Comparison of ENCODE assay signal across 8 cellular contexts in the genomic region with DNA sequence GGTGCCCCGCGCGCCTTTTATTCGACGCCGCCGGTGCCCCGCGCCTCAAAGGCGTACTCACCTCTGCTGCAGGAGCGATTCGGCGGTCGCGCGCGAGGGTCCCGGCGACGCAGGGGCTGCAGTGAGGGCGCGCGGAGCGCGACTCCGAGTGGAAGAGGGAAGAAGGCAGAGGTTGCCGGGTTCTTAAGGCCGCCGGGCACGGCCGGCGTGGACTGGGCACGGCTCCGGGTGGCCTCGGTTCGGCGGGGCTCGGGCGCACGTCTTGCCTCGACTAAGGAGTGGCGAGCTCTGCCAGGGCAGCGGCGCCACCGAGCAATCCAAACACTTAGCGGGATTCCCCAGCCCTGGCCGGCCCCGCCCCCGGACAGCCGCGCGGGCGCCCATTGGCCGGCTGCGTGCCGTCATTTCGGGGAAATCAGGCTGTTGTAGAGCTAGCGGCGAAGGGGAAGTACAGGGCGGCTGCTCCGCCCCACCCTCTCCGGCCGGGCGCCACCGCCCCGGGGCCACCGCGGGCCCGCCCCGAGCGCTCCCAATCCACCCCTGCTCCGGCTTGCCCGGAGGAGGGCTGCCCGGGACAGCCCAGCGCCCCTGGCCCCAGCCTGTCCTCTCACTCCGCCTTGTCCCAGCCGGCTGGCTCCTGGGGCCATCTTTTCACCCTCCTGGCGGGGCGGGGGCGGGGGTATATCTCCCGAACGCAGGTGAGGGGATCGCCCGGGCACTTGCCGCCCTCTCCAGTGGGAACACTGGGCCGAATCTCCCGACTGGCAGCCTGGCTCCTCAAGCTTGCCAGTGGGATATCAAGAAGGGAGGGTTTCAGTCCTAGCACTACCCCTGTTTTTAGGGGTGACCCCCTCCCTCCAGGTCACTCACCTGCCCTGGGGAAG. TPM values are rescaled to one million over a fixed set of nuclear protein-coding genes. Genes with fewer than 3 reads are reported as not detected.
A peak's percentile ranks its signal among the peaks of the same experiment; 100 is the strongest.
DNase-seq lines count a peak whose midpoint lies in the region; ATAC-seq, FAIRE-seq and TF ChIP-seq lines count a peak whose summit lies in the region.

A gene with protein sequence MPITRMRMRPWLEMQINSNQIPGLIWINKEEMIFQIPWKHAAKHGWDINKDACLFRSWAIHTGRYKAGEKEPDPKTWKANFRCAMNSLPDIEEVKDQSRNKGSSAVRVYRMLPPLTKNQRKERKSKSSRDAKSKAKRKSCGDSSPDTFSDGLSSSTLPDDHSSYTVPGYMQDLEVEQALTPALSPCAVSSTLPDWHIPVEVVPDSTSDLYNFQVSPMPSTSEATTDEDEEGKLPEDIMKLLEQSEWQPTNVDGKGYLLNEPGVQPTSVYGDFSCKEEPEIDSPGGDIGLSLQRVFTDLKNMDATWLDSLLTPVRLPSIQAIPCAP (minus strand): TSS at position 290 of the 884 bp plus-strand sequence. CDS start 1,295 bp downstream, outside the sequence.

- peak; percentile 95 for FAIRE-seq in GM12891 (lab: Jason Lieb, UNC)

- peak within 1 kb of the TSS; percentile 96 for H3K27ac Mint-ChIP-seq in activated naive CD8-positive, alpha-beta T cell treated with anti-CD3 and anti-CD28 coated beads, Interleukin-2, amount 50 U/mL, for 24 hours
- peak within 1 kb of the TSS; percentile 74 for H3K27ac Mint-ChIP-seq in type B pancreatic cell

- peak within 1 kb of the TSS; percentile 94 for H3K4me3 Mint-ChIP-seq in activated naive CD8-positive, alpha-beta T cell treated with anti-CD3 and anti-CD28 coated beads, Interleukin-2, amount 50 U/mL, for 24 hours
- peak within 1 kb of the TSS; percentile 89 for H3K4me3 Mint-ChIP-seq in type B pancreatic cell

- DNase-seq in GM12891 (ENCODE audit: insufficient read length, low spot score) (peak; percentile 94), NCI-H1436 (lab: John Stamatoyannopoulos, UW) (peak; percentile 89), SW480 (ENCODE audit: low spot score) (peak; percentile 97), cardiac muscle cell (ENCODE audit: low read depth in 1 of 2, low spot score in 1 of 2) (peak; percentile 95 to 98), pons (ENCODE audit: low spot score) (peak; percentile 95), type B pancreatic cell (ENCODE audit: extremely low spot score, unreplicated experiment) (peak; percentile 97)
- DNase-seq in activated naive CD8-positive, alpha-beta T cell treated with anti-CD3 and anti-CD28 coated beads, Interleukin-2, amount 50 U/mL, for 24 hours: peak; percentile 98

- no peaks in the 10 kb centered on the region for H3K9me3 Mint-ChIP-seq in activated naive CD8-positive, alpha-beta T cell treated with anti-CD3 and anti-CD28 coated beads, Interleukin-2, amount 50 U/mL, for 24 hours
- no peaks in the 10 kb centered on the region for H3K9me3 Mint-ChIP-seq in type B pancreatic cell

- peaks cover 10% of the 10 kb centered on the region for H3K4me1 ChIP-seq in cardiac muscle cell (ENCODE audit: low read depth)

- H3K36me3 ChIP-seq in cardiac muscle cell: no peaks in the 10 kb centered on the region

- peak; percentile 96 for TF ChIP-seq POLR2A in GM12891 (IDR thresholded peaks at IDR 0.05; ENCODE audit: low read depth, low read length)

- H3K27me3 ChIP-seq in cardiac muscle cell: peaks cover 13% of the 10 kb centered on the region

- H3K4me1 Mint-ChIP-seq in activated naive CD8-positive, alpha-beta T cell treated with anti-CD3 and anti-CD28 coated beads, Interleukin-2, amount 50 U/mL, for 24 hours: peaks cover 77% of the 10 kb centered on the region
- peaks cover 5% of the 10 kb centered on the region for H3K4me1 Mint-ChIP-seq in type B pancreatic cell (ENCODE audit: unreplicated experiment)

- ATAC-seq in HG02763 (IDR thresholded peaks at IDR 0.05; ENCODE audit: unreplicated experiment): peak; percentile 79
- peak; percentile 80 for ATAC-seq in activated naive CD8-positive, alpha-beta T cell treated with anti-CD3 and anti-CD28 coated beads, Interleukin-2, amount 50 U/mL, for 24 hours

- H3K36me3 Mint-ChIP-seq in activated naive CD8-positive, alpha-beta T cell treated with anti-CD3 and anti-CD28 coated beads, Interleukin-2, amount 50 U/mL, for 24 hours (ENCODE audit: low read depth): peaks cover 42% of the 10 kb centered on the region
- peaks cover 4% of the 10 kb centered on the region for H3K36me3 Mint-ChIP-seq in type B pancreatic cell

- peak within 1 kb of the TSS; percentile 61 for H3K27ac ChIP-seq in cardiac muscle cell

- TF ChIP-seq CTCF in cardiac muscle cell (IDR thresholded peaks at IDR 0.05; ENCODE audit: low read depth, low read length): no peak
- TF ChIP-seq CTCF in type B pancreatic cell (conservative IDR thresholded peaks at IDR 0.05): no peak

- H3K4me3 ChIP-seq in cardiac muscle cell: peak within 1 kb of the TSS; percentile 68

- H3K9me3 ChIP-seq in cardiac muscle cell (ENCODE audit: low read depth): no peaks in the 10 kb centered on the region

- H3K27me3 Mint-ChIP-seq in activated naive CD8-positive, alpha-beta T cell treated with anti-CD3 and anti-CD28 coated beads, Interleukin-2, amount 50 U/mL, for 24 hours: no peaks in the 10 kb centered on the region
- peaks cover 15% of the 10 kb centered on the region for H3K27me3 Mint-ChIP-seq in type B pancreatic cell

TF ChIP-seq in GM12891, 5 proteins besides CTCF, POLR2A, EP300 and RAD21:
- TF ChIP-seq PAX5 (IDR thresholded peaks at IDR 0.05; ENCODE audit: insufficient read depth, low read length, severe bottlenecking) (no peak), TAF1 (IDR thresholded peaks at IDR 0.05; ENCODE audit: low read depth, low read length) (peak; percentile 96), POLR2AphosphoS5 (IDR thresholded peaks at IDR 0.05; ENCODE audit: low read depth, low read length) (peak; percentile 94), SPI1 (IDR thresholded peaks at IDR 0.05; ENCODE audit: low read depth, low read length) (0 out of 2 replicates have a peak, but pooled peaks have one; percentile 4), POU2F2 (IDR thresholded peaks at IDR 0.05; ENCODE audit: low read depth, low read length) (peak; percentile 69; the same call in 1 of the 2 replicates)

RNA-seq across cellular contexts. Expression of the gene that starts here (rescaled TPM):
- 30.8 TPM for polyA plus RNA-seq in GM12891 (2012; ENCODE audit: low read depth, missing spikeins)
- total RNA-seq in cardiac muscle cell: 5.5 and 6.0 TPM in 2 replicates
- 4.7 and 5.7 TPM in 2 replicates for polyA plus RNA-seq in cardiac muscle cell
- total RNA-seq in type B pancreatic cell (ENCODE audit: low replicate concordance): 50.1 and 77.4 TPM in 2 replicates

Comparison
In these comparisons a context has a peak if more than half of its experiments do, and no peak if none do; other contexts are left out.
1. Peak in every context shown above with its lines: DNase-seq, ATAC-seq, H3K4me3 ChIP-seq and H3K27ac ChIP-seq.